In the genomic region with DNA sequence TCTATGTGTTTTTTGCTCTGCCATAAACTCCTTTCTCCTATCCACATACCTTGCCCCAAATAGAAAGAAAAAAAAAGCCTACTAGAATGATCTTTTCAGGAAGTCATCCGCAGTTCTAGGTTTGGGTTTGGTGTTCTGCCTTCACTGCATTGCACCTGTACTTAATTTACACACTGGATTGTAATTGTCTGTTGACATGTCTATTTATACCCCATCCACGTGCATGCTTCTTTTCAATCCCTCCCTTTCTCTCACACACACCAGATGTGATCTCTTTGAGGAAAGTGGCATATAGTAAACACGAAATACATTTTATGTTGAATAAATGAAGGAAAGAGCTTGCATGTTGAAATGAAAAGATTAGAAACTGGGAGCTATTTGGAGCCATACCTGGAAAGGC, we compare ENCODE assay signal across 14 cellular contexts.
"Had no signal": no experiment of that assay in that cellular context is flagged by ENCODE, and none has a peak within 500 bp of the region (broad histone marks: within the 10 kb centered on the region; RNA-seq: fewer than 3 reads in every experiment).

No MANE protein-coding gene starts in this region.

- H3K27me3 Mint-ChIP-seq: activated naive CD8-positive, alpha-beta T cell treated with anti-CD3 and anti-CD28 coated beads for 36 hours had no signal

- H3K27me3 ChIP-seq: body of pancreas had no signal

- H3K9me3 ChIP-seq: body of pancreas, thoracic aorta had no signal

- H3K36me3 ChIP-seq: thoracic aorta had no signal

- H3K36me3 Mint-ChIP-seq: activated naive CD8-positive, alpha-beta T cell treated with anti-CD3 and anti-CD28 coated beads for 36 hours; stimulated activated effector memory CD8-positive, alpha-beta T cell treated with anti-CD3 and anti-CD28 coated beads, Interleukin-12 subunit alpha, Interleukin-12 subunit beta, amount 100 ng/mL, for 72 hours had no signal

- H3K4me3 ChIP-seq: body of pancreas, thoracic aorta had no signal

- H3K4me3 Mint-ChIP-seq: activated naive CD8-positive, alpha-beta T cell treated with anti-CD3 and anti-CD28 coated beads for 36 hours; natural killer cell; stimulated activated effector memory CD8-positive, alpha-beta T cell treated with anti-CD3 and anti-CD28 coated beads, Interleukin-12 subunit alpha, Interleukin-12 subunit beta, amount 100 ng/mL, for 72 hours had no signal

- H3K4me1 Mint-ChIP-seq: activated naive CD8-positive, alpha-beta T cell treated with anti-CD3 and anti-CD28 coated beads for 36 hours; natural killer cell; stimulated activated effector memory CD8-positive, alpha-beta T cell treated with anti-CD3 and anti-CD28 coated beads, Interleukin-12 subunit alpha, Interleukin-12 subunit beta, amount 100 ng/mL, for 72 hours had no signal

- H3K4me1 ChIP-seq: body of pancreas had no signal

- DNase-seq: activated CD4-positive, alpha-beta T cell treated with anti-CD3 and anti-CD28 coated beads, Interleukin-2, amount 50 U/mL, for 1 hour; activated CD8-positive, alpha-beta memory T cell treated with anti-CD3 and anti-CD28 coated beads for 24 hours; activated gamma-delta T cell treated with Interleukin-2 at 50 U/mL for 16 hours; activated naive CD8-positive, alpha-beta T cell treated with anti-CD3 and anti-CD28 coated beads for 36 hours; amygdala; body of pancreas; caudate nucleus; hippocampal formation; kidney; natural killer cell had no signal

- H3K27ac Mint-ChIP-seq: activated naive CD8-positive, alpha-beta T cell treated with anti-CD3 and anti-CD28 coated beads for 36 hours; natural killer cell; stimulated activated effector memory CD8-positive, alpha-beta T cell treated with anti-CD3 and anti-CD28 coated beads, Interleukin-12 subunit alpha, Interleukin-12 subunit beta, amount 100 ng/mL, for 72 hours had no signal

- ATAC-seq: activated CD4-positive, CD25-positive, alpha-beta regulatory T cell treated with anti-CD3 and anti-CD28 coated beads, Interleukin-2, amount 50 U/mL, for 24 hours; body of pancreas; esophagus mucosa; natural killer cell; stimulated activated effector memory CD8-positive, alpha-beta T cell treated with anti-CD3 and anti-CD28 coated beads, Interleukin-12 subunit alpha, Interleukin-12 subunit beta, amount 100 ng/mL, for 72 hours had no signal

- H3K27ac ChIP-seq: body of pancreas, thoracic aorta had no signal
